Comparison of ENCODE assay signal across 10 cellular contexts in the genomic region with DNA sequence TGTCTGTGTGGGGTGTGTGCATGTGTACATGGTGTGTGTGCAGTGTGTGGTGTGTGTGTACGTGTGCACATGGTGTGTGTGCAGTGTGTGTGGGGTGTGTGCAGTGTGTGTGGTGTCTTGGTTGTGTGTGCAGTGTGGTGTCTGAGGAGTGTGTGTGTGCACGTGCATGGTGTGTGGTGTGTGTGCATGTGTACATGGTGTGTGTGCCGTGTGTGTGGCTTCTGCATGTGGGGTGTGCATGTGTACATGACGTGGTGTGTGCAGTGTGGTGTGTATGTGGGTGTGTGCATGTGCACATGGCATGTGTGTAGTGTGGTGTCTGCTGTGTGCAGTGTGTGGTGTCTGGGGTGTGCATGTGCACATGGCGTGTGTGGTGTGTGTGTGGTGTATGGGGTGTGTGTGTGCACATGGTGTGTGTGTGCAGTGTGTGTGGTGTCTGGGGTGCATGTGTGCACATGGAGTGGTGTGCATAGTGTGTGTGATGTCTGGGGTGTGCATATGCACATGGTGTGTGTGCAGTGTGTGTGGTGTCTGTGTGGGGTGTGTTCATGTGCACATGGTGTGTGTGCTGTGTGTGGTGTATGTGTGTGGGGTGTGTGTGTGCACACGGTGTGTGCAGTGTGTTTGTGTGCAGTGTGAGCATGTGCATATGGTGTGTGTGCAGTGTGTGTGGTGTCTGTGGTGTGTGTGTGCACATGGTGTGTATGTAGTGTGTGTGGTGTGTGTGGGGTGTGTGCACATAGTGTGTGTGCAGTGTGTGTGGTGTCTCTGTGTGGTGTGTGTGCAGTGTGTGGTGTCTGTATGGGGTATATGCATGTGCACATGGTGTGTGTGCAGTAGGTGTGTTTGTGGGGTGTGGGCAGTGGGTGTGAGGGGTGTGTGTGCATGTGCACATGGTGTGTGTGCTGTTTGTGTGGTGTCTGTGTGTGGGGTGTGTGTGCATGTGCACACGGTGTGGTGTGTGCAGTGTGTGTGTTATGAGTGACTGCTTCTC. TPM values are rescaled to one million over a fixed set of nuclear protein-coding genes. Genes with fewer than 3 reads are reported as not detected.
DNase-seq lines count a peak whose midpoint lies in the region; ATAC-seq, FAIRE-seq and TF ChIP-seq lines count a peak whose summit lies in the region.
"Had no signal": no experiment of that assay in that cellular context is flagged by ENCODE, and none has a peak within 500 bp of the region (broad histone marks: within the 10 kb centered on the region; RNA-seq: fewer than 3 reads in every experiment).

No MANE protein-coding gene starts in this region.

- no peak for TF ChIP-seq RAD21 in GM12878 (IDR thresholded peaks at IDR 0.05; ENCODE audit: insufficient read depth, low read depth, low read length)

- peaks cover 2% of the 10 kb centered on the region; the same call in 1 of the 2 replicates for H4K20me1 ChIP-seq in GM12878 (ENCODE audit: control insufficient read depth, insufficient read depth)

- peaks cover 5% of the 10 kb centered on the region for H3K79me2 ChIP-seq in GM12878 (ENCODE audit: control insufficient read depth, insufficient read depth, low read length)

- TF ChIP-seq POLR2A in H54 (IDR thresholded peaks at IDR 0.05; ENCODE audit: low read depth, low read length) (0 out of 2 replicates have a peak, but pooled peaks have one; percentile 22), GM12878 (IDR thresholded peaks at IDR 0.05; ENCODE audit: low read depth, low read length) (peak; percentile 60)

- H3K27me3 ChIP-seq in GM12878 (replicated peaks in 1 of 2; ENCODE audit: control insufficient read depth in 2 of 2, insufficient read depth in 2 of 2, low read length in 1 of 2): no peaks in the 10 kb centered on the region

- peak; percentile 7 for ATAC-seq in GM12878
- no peak for ATAC-seq in HG03354 (IDR thresholded peaks at IDR 0.05; ENCODE audit: poor library complexity, severe bottlenecking, unreplicated experiment)

- no peak for TF ChIP-seq EP300 in GM12878 (IDR thresholded peaks at IDR 0.05; ENCODE audit: borderline replicate concordance in 1 of 2, control insufficient read depth in 1 of 2, low read depth in 2 of 2, low read length in 2 of 2)

- POLR2A ChIA-PET in GM12878 (lab: Charles Lee): no interaction called here

- no peak for TF ChIP-seq CTCF in GM12878 (IDR thresholded peaks at IDR 0.05 in 2 of 3, conservative IDR thresholded peaks at IDR 0.05 in 1 of 3; ENCODE audit: control insufficient read depth in 2 of 3, extremely low read depth in 1 of 3, insufficient read depth in 1 of 3, low read depth in 3 of 3, low read length in 3 of 3)

- peaks cover 5 to 7% of the 10 kb centered on the region in 2 experiments; a peak in 3 of 4 replicates for H3K36me3 ChIP-seq in GM12878 (ENCODE audit: control insufficient read depth in 2 of 2, insufficient read depth in 2 of 2, low read length in 1 of 2)

- peak; percentile 21 for DNase-seq in AG08396 (ENCODE audit: low spot score)
- no peak for DNase-seq in H54 (ENCODE audit: insufficient read length, low spot score)
- DNase-seq in GM12878 (ENCODE audit: low read depth, low spot score): peak; percentile 24
- DNase-seq in medulla oblongata (ENCODE audit: extremely low spot score): peak; percentile 20
- DNase-seq in RKO (ENCODE audit: low spot score): no peak
- no peak for DNase-seq in DMS 273 treated with DMSO at 0.1 percent for 48 hours (lab: John Stamatoyannopoulos, UW)
- no peak for DNase-seq in NCI-H2107 treated with DMSO at 0.1 percent for 48 hours (lab: John Stamatoyannopoulos, UW; ENCODE audit: unreplicated experiment)
- DNase-seq: small intestine had no signal

- RAD21 ChIA-PET in GM12878 (lab: Charles Lee; ENCODE audit: unreplicated experiment): no interaction called here

- intact Hi-C loops in GM12878 (cut with micrococcal nuclease; ENCODE audit: unreplicated experiment): no loop called here

- H2AFZ ChIP-seq in GM12878 (ENCODE audit: control insufficient read depth, low read depth, low read length): no peak overlapping the region

- no peaks in the 10 kb centered on the region; the same call in 2 of the 3 replicates for H3K9me3 ChIP-seq in GM12878 (replicated peaks; ENCODE audit: control insufficient read depth, insufficient read depth, low read length)

- 44% methylated on average over 7 of the region's 7 CpGs for WGBS in GM12878 (ENCODE audit: insufficient coverage, insufficient replicate concordance, low lambda C conversion rate, missing lambda C conversion rate)

- no peak overlapping the region for H3K9ac ChIP-seq in GM12878 (ENCODE audit: control insufficient read depth, insufficient read depth, low read length)

- SMC1A ChIA-PET in GM12878 (lab: Charles Lee; ENCODE audit: uncharacterized antibody, unreplicated experiment): no interaction called here

- CTCF ChIA-PET in GM12878 (lab: Yijun Ruan, JAX): no interaction called here

- H3K4me3 ChIP-seq in GM12878: no peak overlapping the region

- no peaks in the 10 kb centered on the region for H3K4me1 ChIP-seq in GM12878 (ENCODE audit: control insufficient read depth, insufficient read depth, low read length)

- H3K4me2 ChIP-seq in GM12878 (ENCODE audit: control insufficient read depth, insufficient read depth): no peak overlapping the region

- in situ Hi-C loops in GM12878 (cut with MboI): no loop called here

- BruUV-seq in GM12878 (replicated peaks; lab: Mats Ljungman, UMichigan): no TSS peak

- H3K27ac ChIP-seq in GM12878 (ENCODE audit: control insufficient read depth, insufficient read depth): no peak overlapping the region

- FAIRE-seq in H54 (lab: Jason Lieb, UNC) (no peak), GM12878 (lab: Jason Lieb, UNC) (no peak)
- FAIRE-seq: G401.6, small intestine had no signal

TF ChIP-seq in GM12878, 131 proteins besides CTCF, POLR2A, EP300 and RAD21 (continues in another document):
- TF ChIP-seq TARDBP (IDR thresholded peaks at IDR 0.05; ENCODE audit: borderline replicate concordance) (no peak), CEBPB (IDR thresholded peaks at IDR 0.05; ENCODE audit: borderline replicate concordance in 1 of 2, low read depth in 2 of 2, low read length in 2 of 2) (no peak), NFXL1 (IDR thresholded peaks at IDR 0.05; ENCODE audit: borderline replicate concordance) (no peak), FOXM1 (IDR thresholded peaks at IDR 0.05; ENCODE audit: low read depth, low read length) (no peak), CHD4 (IDR thresholded peaks at IDR 0.05) (no peak), EED (IDR thresholded peaks at IDR 0.05; ENCODE audit: low read depth) (no peak), ZNF207 (IDR thresholded peaks at IDR 0.05; ENCODE audit: borderline replicate concordance) (no peak), HDGF (IDR thresholded peaks at IDR 0.05) (peak; percentile 97), CREB1 (IDR thresholded peaks at IDR 0.05; ENCODE audit: low read depth) (no peak), MYC (IDR thresholded peaks at IDR 0.05; ENCODE audit: insufficient read depth, insufficient read length, insufficient replicate concordance, low read length, severe bottlenecking) (no peak), HDAC2 (IDR thresholded peaks at IDR 0.05) (no peak), POU2F2 (IDR thresholded peaks at IDR 0.05; ENCODE audit: borderline replicate concordance, low read depth, low read length) (0 out of 3 replicates have a peak, but pooled peaks have one; percentile 20), JUNB (IDR thresholded peaks at IDR 0.05) (no peak), PAX8 (IDR thresholded peaks at IDR 0.05) (no peak)
- TF ChIP-seq, protein P1, sequence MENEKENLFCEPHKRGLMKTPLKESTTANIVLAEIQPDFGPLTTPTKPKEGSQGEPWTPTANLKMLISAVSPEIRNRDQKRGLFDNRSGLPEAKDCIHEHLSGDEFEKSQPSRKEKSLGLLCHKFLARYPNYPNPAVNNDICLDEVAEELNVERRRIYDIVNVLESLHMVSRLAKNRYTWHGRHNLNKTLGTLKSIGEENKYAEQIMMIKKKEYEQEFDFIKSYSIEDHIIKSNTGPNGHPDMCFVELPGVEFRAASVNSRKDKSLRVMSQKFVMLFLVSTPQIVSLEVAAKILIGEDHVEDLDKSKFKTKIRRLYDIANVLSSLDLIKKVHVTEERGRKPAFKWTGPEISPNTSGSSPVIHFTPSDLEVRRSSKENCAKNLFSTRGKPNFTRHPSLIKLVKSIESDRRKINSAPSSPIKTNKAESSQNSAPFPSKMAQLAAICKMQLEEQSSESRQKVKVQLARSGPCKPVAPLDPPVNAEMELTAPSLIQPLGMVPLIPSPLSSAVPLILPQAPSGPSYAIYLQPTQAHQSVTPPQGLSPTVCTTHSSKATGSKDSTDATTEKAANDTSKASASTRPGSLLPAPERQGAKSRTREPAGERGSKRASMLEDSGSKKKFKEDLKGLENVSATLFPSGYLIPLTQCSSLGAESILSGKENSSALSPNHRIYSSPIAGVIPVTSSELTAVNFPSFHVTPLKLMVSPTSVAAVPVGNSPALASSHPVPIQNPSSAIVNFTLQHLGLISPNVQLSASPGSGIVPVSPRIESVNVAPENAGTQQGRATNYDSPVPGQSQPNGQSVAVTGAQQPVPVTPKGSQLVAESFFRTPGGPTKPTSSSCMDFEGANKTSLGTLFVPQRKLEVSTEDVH (IDR thresholded peaks at IDR 0.05; ENCODE audit: low read depth, partially characterized antibody): no peak
- TF ChIP-seq, protein P2, sequence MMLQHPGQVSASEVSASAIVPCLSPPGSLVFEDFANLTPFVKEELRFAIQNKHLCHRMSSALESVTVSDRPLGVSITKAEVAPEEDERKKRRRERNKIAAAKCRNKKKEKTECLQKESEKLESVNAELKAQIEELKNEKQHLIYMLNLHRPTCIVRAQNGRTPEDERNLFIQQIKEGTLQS (IDR thresholded peaks at IDR 0.05; ENCODE audit: borderline replicate concordance, extremely low read depth, low read depth, low read length): no peak

RNA-seq across cellular contexts. Expression of a gene that starts 40.6 kb away (rescaled TPM):
- total RNA-seq in GM12878 (2013; cell fraction: nucleolus; rRNA removed): 144 and 145 TPM in 2 replicates
- 11.7 and 14.6 TPM in 2 replicates for total RNA-seq in GM12878 (2014; rRNA removed)
- total RNA-seq in GM12878 (2014; rRNA removed; fragmentation: Illumina TruSeq; extraction: Trizol): 24.5 and 34.6 TPM in 2 replicates
- total RNA-seq in GM12878 (2021): 7.8 and 13.0 TPM in 2 replicates
- polyA plus RNA-seq in GM12878 (2011; ENCODE audit: low read depth): 8.8 TPM
- 22.8 and 26.4 TPM in 2 replicates for polyA plus RNA-seq in GM12878 (2011; rRNA removed)
- 4.1 and 6.7 TPM in 2 replicates for polyA plus RNA-seq in GM12878 (2011; cell fraction: cytosol; rRNA removed)
- 44.6 and 53.4 TPM in 2 replicates for polyA plus RNA-seq in GM12878 (2011; cell fraction: nucleus; rRNA removed)
- polyA plus RNA-seq in GM12878 (2012): 13.2 and 15.6 TPM in 2 replicates
- 26.4 and 30.6 TPM in 2 replicates for polyA plus RNA-seq in GM12878 (2014; fragmentation: Illumina TruSeq; extraction: Trizol)
- 10 to 100 TPM; 16.1 to 18.3 TPM for polyA plus RNA-seq in GM12878 (2014; fragmentation: Nextera tagmentation; extraction: Ambion mirVana)
- polyA plus RNA-seq in GM12878 (2014; rRNA removed): 10.8 and 29.9 TPM in 2 replicates
- polyA plus RNA-seq in GM12878 (2016; fragmentation: Nextera tagmentation; extraction: Ambion mirVana): 10 to 100 TPM; 14.5 to 16.1 TPM
- 26.4 and 33.4 TPM in 2 replicates for polyA minus RNA-seq in GM12878 (2011; rRNA and poly(A)+ RNA removed)
- 1.6 and 1.9 TPM in 2 replicates for polyA minus RNA-seq in GM12878 (2011; cell fraction: cytosol; rRNA and poly(A)+ RNA removed)
- 34.8 and 88.2 TPM in 2 replicates for polyA minus RNA-seq in GM12878 (2011; cell fraction: nucleus; rRNA and poly(A)+ RNA removed)

Comparison
In these comparisons a context has a peak if more than half of its experiments do, and no peak if none do; other contexts are left out.
1. DNase-seq: peak in AG08396 (single experiment), GM12878 (single experiment) and medulla oblongata (single experiment); none in H54 (single experiment), RKO (single experiment), DMS 273 treated with DMSO at 0.1 percent for 48 hours (single experiment) and NCI-H2107 treated with DMSO at 0.1 percent for 48 hours (single experiment).